ENCODE assay signal across 21 cellular contexts in the genomic region with DNA sequence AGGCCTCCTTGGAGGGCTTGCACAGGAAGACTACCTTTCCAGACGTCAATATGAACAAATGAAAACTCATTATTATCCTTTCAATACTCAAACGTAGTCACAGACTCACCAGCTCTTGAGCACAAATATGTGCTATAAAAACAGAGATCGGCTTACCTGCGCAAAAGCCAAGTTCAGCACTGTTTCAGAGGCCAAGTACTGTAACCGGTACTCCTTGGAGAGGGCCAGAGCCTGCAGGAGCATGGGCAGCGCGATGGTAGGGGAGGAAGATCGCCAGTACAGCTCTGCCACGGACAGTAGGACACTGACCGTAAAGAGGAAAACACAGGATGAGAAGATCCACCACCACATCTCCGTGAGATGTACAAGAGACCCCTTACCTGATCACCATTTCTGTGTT.
"Had no signal": no experiment of that assay in that cellular context is flagged by ENCODE, and none has a peak within 500 bp of the region (broad histone marks: within the 10 kb centered on the region; RNA-seq: fewer than 3 reads in every experiment).

No MANE protein-coding gene starts in this region.

- H3K27ac ChIP-seq: adrenal gland, dorsolateral prefrontal cortex, esophagus squamous epithelium, gastrocnemius medialis, sigmoid colon, testis, upper lobe of right lung had no signal

- H3K9me3 ChIP-seq: adrenal gland, esophagus squamous epithelium, gastrocnemius medialis, sigmoid colon, testis, upper lobe of right lung had no signal

- H3K4me1 ChIP-seq: adrenal gland, esophagus squamous epithelium, gastrocnemius medialis, sigmoid colon, testis, upper lobe of right lung had no signal

- H3K4me3 ChIP-seq: adrenal gland, dorsolateral prefrontal cortex, esophagus squamous epithelium, gastrocnemius medialis, sigmoid colon, smooth muscle cell, testis, upper lobe of right lung had no signal

- H3K4me3 Mint-ChIP-seq: activated T-helper 1 cell treated with anti-CD3 and anti-CD28 coated beads, Interleukin-12 subunit alpha, Interleukin-12 subunit beta, Interleukin-2, Interleukin-4 antibody, amounts not matched to agents 30 ng/mL and 10 ng/mL and 1 ng/mL, durations not matched to agents 14 hours and 24 hours and 36 hours; central memory CD8-positive, alpha-beta T cell; nephron; stimulated activated naive B cell treated with anti-CD40 and anti-IgM and Interleukin-4, amounts not matched to agents 10 μg/mL and 1 μg/mL and 100 μg/mL, for 72 hours had no signal

- H3K9me3 Mint-ChIP-seq: activated T-helper 1 cell treated with anti-CD3 and anti-CD28 coated beads, Interleukin-12 subunit alpha, Interleukin-12 subunit beta, Interleukin-2, Interleukin-4 antibody, amounts not matched to agents 30 ng/mL and 10 ng/mL and 1 ng/mL, durations not matched to agents 14 hours and 24 hours and 36 hours; central memory CD8-positive, alpha-beta T cell; nephron; stimulated activated naive B cell treated with anti-CD40 and anti-IgM and Interleukin-4, amounts not matched to agents 10 μg/mL and 1 μg/mL and 100 μg/mL, for 72 hours had no signal

- ATAC-seq: gastrocnemius medialis; stimulated activated naive B cell treated with anti-CD40 and anti-IgM and Interleukin-4, amounts not matched to agents 10 μg/mL and 1 μg/mL and 100 μg/mL, for 72 hours; upper lobe of right lung had no signal

- H3K4me1 Mint-ChIP-seq: nephron had no signal

- H3K27me3 Mint-ChIP-seq: central memory CD8-positive, alpha-beta T cell; stimulated activated naive B cell treated with anti-CD40 and anti-IgM and Interleukin-4, amounts not matched to agents 10 μg/mL and 1 μg/mL and 100 μg/mL, for 72 hours had no signal

- DNase-seq: activated gamma-delta T cell; activated naive CD4-positive, alpha-beta T cell treated with anti-CD3 and anti-CD28 coated beads, Interleukin-2, amount 50 U/mL, for 16 hours; adrenal gland; dorsolateral prefrontal cortex; esophagus squamous epithelium; gastrocnemius medialis; hypothalamus; mesenchymal stem cell; occipital lobe; posterior cingulate gyrus; retina; sigmoid colon; stimulated activated CD4-positive, alpha-beta T cell treated with anti-CD3 and anti-CD28 coated beads, Interleukin-15, amount 100 ng/mL, for 24 hours; stimulated activated naive B cell treated with anti-CD40 and anti-IgM and Interleukin-4, amounts not matched to agents 10 μg/mL and 1 μg/mL and 100 μg/mL, for 72 hours; T-helper 1 cell; testis; upper lobe of right lung had no signal

- H3K27me3 ChIP-seq: adrenal gland, dorsolateral prefrontal cortex, esophagus squamous epithelium, gastrocnemius medialis, sigmoid colon, testis, upper lobe of right lung had no signal

- H3K27ac Mint-ChIP-seq: activated T-helper 1 cell treated with anti-CD3 and anti-CD28 coated beads, Interleukin-12 subunit alpha, Interleukin-12 subunit beta, Interleukin-2, Interleukin-4 antibody, amounts not matched to agents 30 ng/mL and 10 ng/mL and 1 ng/mL, durations not matched to agents 14 hours and 24 hours and 36 hours; nephron; stimulated activated naive B cell treated with anti-CD40 and anti-IgM and Interleukin-4, amounts not matched to agents 10 μg/mL and 1 μg/mL and 100 μg/mL, for 72 hours had no signal
